10 cellular contexts compared by ENCODE assay signal in genomic region chr2:173568054-173568453, GRCh38.
DNase-seq lines count a peak whose midpoint lies in the region; ATAC-seq, FAIRE-seq and TF ChIP-seq lines count a peak whose summit lies in the region.
"Had no signal": no experiment of that assay in that cellular context is flagged by ENCODE, and none has a peak within 500 bp of the region (broad histone marks: within the 10 kb centered on the region; RNA-seq: fewer than 3 reads in every experiment).

No MANE protein-coding gene starts in this region.

- H2BK15ac ChIP-seq in H1 (ENCODE audit: low read length), result no peak overlapping the region

- H3K36me3 Mint-ChIP-seq in activated CD4-positive, alpha-beta T cell treated with anti-CD3 and anti-CD28 coated beads for 36 hours (ENCODE audit: low read depth), result no peaks in the 10 kb centered on the region
- no peaks in the 10 kb centered on the region for H3K36me3 Mint-ChIP-seq in activated CD4-positive, alpha-beta T cell treated with anti-CD3 and anti-CD28 coated beads, Interleukin-2, amount 10 ng/mL, durations not matched to agents 7 days and 5 days (ENCODE audit: low read depth)

- H2BK20ac ChIP-seq in H1 (ENCODE audit: low read length), result no peak overlapping the region

- H3K56ac ChIP-seq in H1 (replicated peaks; ENCODE audit: insufficient read length, low read depth, low read length), result no peak overlapping the region

- H3K4ac ChIP-seq in H1 (replicated peaks; ENCODE audit: insufficient read length, low read depth, low read length), result no peak overlapping the region

- H3K27ac ChIP-seq in H1 (ENCODE audit: low read depth, low read length) (no peak overlapping the region), pancreas (no peak overlapping the region)

- H3K4me3 Mint-ChIP-seq in activated CD4-positive, alpha-beta T cell treated with anti-CD3 and anti-CD28 coated beads for 36 hours, result no peak overlapping the region
- no peak overlapping the region for H3K4me3 Mint-ChIP-seq in activated CD4-positive, alpha-beta T cell treated with anti-CD3 and anti-CD28 coated beads, Interleukin-2, amount 10 ng/mL, durations not matched to agents 7 days and 5 days
- H3K4me3 Mint-ChIP-seq in stimulated activated naive CD8-positive, alpha-beta T cell treated with anti-CD3 and anti-CD28 coated beads, Interleukin-15, amount 100 ng/mL, for 72 hours, result no peak overlapping the region

- H3K23ac ChIP-seq in H1 (ENCODE audit: insufficient read length), result no peak overlapping the region

- H3K9ac ChIP-seq in H1 (replicated peaks in 1 of 4; ENCODE audit: extremely low read depth in 1 of 4, low read depth in 3 of 4, low read length in 3 of 4), result no peak overlapping the region

- H3K9me3 ChIP-seq in H1 (ENCODE audit: insufficient read depth in 2 of 2, low read depth in 1 of 2, low read length in 1 of 2), result no peaks in the 10 kb centered on the region
- no peaks in the 10 kb centered on the region for H3K9me3 ChIP-seq in pancreas

- no peaks in the 10 kb centered on the region for H3K23me2 ChIP-seq in H1 (ENCODE audit: low read depth, low read length)

- no peak overlapping the region for H3K18ac ChIP-seq in H1 (ENCODE audit: extremely low read depth, low read length)

- no peak overlapping the region for H3K27ac Mint-ChIP-seq in activated CD4-positive, alpha-beta T cell treated with anti-CD3 and anti-CD28 coated beads for 36 hours
- H3K27ac Mint-ChIP-seq in activated CD4-positive, alpha-beta T cell treated with anti-CD3 and anti-CD28 coated beads, Interleukin-2, amount 10 ng/mL, durations not matched to agents 7 days and 5 days, result no peak overlapping the region
- H3K27ac Mint-ChIP-seq in stimulated activated naive CD8-positive, alpha-beta T cell treated with anti-CD3 and anti-CD28 coated beads, Interleukin-15, amount 100 ng/mL, for 72 hours, result no peak overlapping the region

- no peak for TF ChIP-seq POLR2A in H1 (IDR thresholded peaks at IDR 0.05; ENCODE audit: control extremely low read depth in 1 of 2, low read depth in 2 of 2, low read length in 2 of 2)

- no peaks in the 10 kb centered on the region for H4K20me1 ChIP-seq in H1 (replicated peaks in 1 of 2; ENCODE audit: control insufficient read depth in 1 of 2, insufficient read depth in 2 of 2, low read length in 2 of 2)

- DNase-seq in activated CD4-positive, alpha-beta T cell treated with anti-CD3 and anti-CD28 coated beads for 36 hours, result peak; percentile 35
- no peak for DNase-seq in activated CD4-positive, alpha-beta T cell treated with anti-CD3 and anti-CD28 coated beads, Interleukin-2, amount 10 ng/mL, durations not matched to agents 7 days and 5 days
- DNase-seq in NCI-H524 (lab: John Stamatoyannopoulos, UW) (peak; percentile 14 to 70), H1 (ENCODE audit: low read depth in 1 of 2, low spot score in 2 of 2) (peak; percentile 31 to 72), pancreas (no peak), omental fat pad (ENCODE audit: low spot score) (no peak)
- DNase-seq in stimulated activated naive CD8-positive, alpha-beta T cell treated with anti-CD3 and anti-CD28 coated beads, Interleukin-15, amount 100 ng/mL, for 72 hours, result no peak
- DNase-seq in effector CD8-positive, alpha-beta T cell (lab: John Stamatoyannopoulos, UW), result no peak
- DNase-seq: activated CD8-positive, alpha-beta memory T cell treated with anti-CD3 and anti-CD28 coated beads for 24 hours; GF-D8 had no signal

- CTCF ChIA-PET in activated CD4-positive, alpha-beta T cell treated with anti-CD3 and anti-CD28 coated beads for 36 hours (lab: Charles Lee), result interaction anchor here (1.5 kb wide), 1 partner anchor 166 kb away, joined by 7 read pairs; no protein-coding TSS in a partner anchor
- CTCF ChIA-PET in activated CD4-positive, alpha-beta T cell treated with anti-CD3 and anti-CD28 coated beads, Interleukin-2, amount 10 ng/mL, durations not matched to agents 7 days and 5 days (lab: Charles Lee), result interaction anchor here (0.5 to 1.5 kb wide), 4 partner anchors 9 to 185 kb away, joined by 3 to 5 read pairs (median 4); no protein-coding TSS in a partner anchor
- CTCF ChIA-PET in H1 (lab: Charles Lee; ENCODE audit: partially characterized antibody), result interaction anchor here (0.5 to 3.8 kb wide), 41 partner anchors 9 to 887 kb away, joined by 3 to 58 read pairs (median 4); no protein-coding TSS in a partner anchor

- H3K27me3 ChIP-seq in H1 (replicated peaks in 1 of 4; ENCODE audit: control insufficient read depth in 3 of 4, extremely low read depth in 1 of 4, insufficient read depth in 3 of 4, low read length in 3 of 4), result peaks cover 0 to 1% (median 0%) of the 10 kb centered on the region in 4 experiments; a peak in 1 of 7 replicates
- H3K27me3 ChIP-seq in pancreas, result no peaks in the 10 kb centered on the region

- POLR2A ChIA-PET in activated CD4-positive, alpha-beta T cell treated with anti-CD3 and anti-CD28 coated beads for 36 hours (lab: Charles Lee), result interaction anchor here (0.6 kb wide), 1 partner anchor 227 kb away, joined by 3 read pairs; no protein-coding TSS in a partner anchor
- POLR2A ChIA-PET in activated CD4-positive, alpha-beta T cell treated with anti-CD3 and anti-CD28 coated beads, Interleukin-2, amount 10 ng/mL, durations not matched to agents 7 days and 5 days (lab: Charles Lee), result no interaction called here
- POLR2A ChIA-PET in H1 (lab: Charles Lee; ENCODE audit: partially characterized antibody), result no interaction called here

- H3K27me3 Mint-ChIP-seq in activated CD4-positive, alpha-beta T cell treated with anti-CD3 and anti-CD28 coated beads for 36 hours, result peaks cover 12% of the 10 kb centered on the region
- H3K27me3 Mint-ChIP-seq in activated CD4-positive, alpha-beta T cell treated with anti-CD3 and anti-CD28 coated beads, Interleukin-2, amount 10 ng/mL, durations not matched to agents 7 days and 5 days, result peaks cover 35% of the 10 kb centered on the region
- peaks cover 31% of the 10 kb centered on the region for H3K27me3 Mint-ChIP-seq in stimulated activated naive CD8-positive, alpha-beta T cell treated with anti-CD3 and anti-CD28 coated beads, Interleukin-15, amount 100 ng/mL, for 72 hours

- TF ChIP-seq CTCF in H1 (IDR thresholded peaks at IDR 0.05; ENCODE audit: control extremely low read depth in 1 of 3, insufficient read depth in 1 of 3, low read depth in 1 of 3, low read length in 3 of 3) (peak; percentile 59 to 83 (median 79)), pancreas (IDR thresholded peaks at IDR 0.05) (no peak), omental fat pad (IDR thresholded peaks at IDR 0.05) (no peak)

- H4K8ac ChIP-seq in H1 (ENCODE audit: extremely low read depth, insufficient read depth, low read length), result no peak overlapping the region

- FAIRE-seq in H1 (lab: Jason Lieb, UNC) (peak; percentile 79), pancreas (lab: Jason Lieb, UNC) (no peak)

- no peak overlapping the region for H2BK12ac ChIP-seq in H1 (ENCODE audit: low read depth, low read length)

- H3K4me3 ChIP-seq in H1 (ENCODE audit: extremely low read depth in 1 of 4, insufficient read depth in 2 of 4, low read depth in 3 of 4, low read length in 4 of 4) (no peak overlapping the region), pancreas (no peak overlapping the region)

- H4K5ac ChIP-seq in H1 (ENCODE audit: insufficient read length, low read depth, low read length), result no peak overlapping the region

- no peaks in the 10 kb centered on the region for H3K36me3 ChIP-seq in H1 (ENCODE audit: control insufficient read depth in 2 of 4, insufficient read depth in 4 of 4, low read length in 3 of 4)
- no peaks in the 10 kb centered on the region for H3K36me3 ChIP-seq in pancreas

- no peak overlapping the region for H2AK5ac ChIP-seq in H1 (ENCODE audit: low read depth, low read length)

- no peak for TF ChIP-seq EP300 in H1 (IDR thresholded peaks at IDR 0.05; ENCODE audit: borderline replicate concordance in 1 of 2, low read depth in 2 of 2, low read length in 2 of 2)

- no peak overlapping the region for H3K4me2 ChIP-seq in H1 (ENCODE audit: insufficient read depth in 1 of 2, low read depth in 2 of 2, low read length in 2 of 2)

- H2BK5ac ChIP-seq in H1 (ENCODE audit: low read depth, low read length), result no peak overlapping the region

- no peak overlapping the region for H3K14ac ChIP-seq in H1 (ENCODE audit: insufficient read length)

- H3K9me3 Mint-ChIP-seq in activated CD4-positive, alpha-beta T cell treated with anti-CD3 and anti-CD28 coated beads for 36 hours (ENCODE audit: low read depth), result peaks cover 4% of the 10 kb centered on the region
- H3K9me3 Mint-ChIP-seq in activated CD4-positive, alpha-beta T cell treated with anti-CD3 and anti-CD28 coated beads, Interleukin-2, amount 10 ng/mL, durations not matched to agents 7 days and 5 days, result peaks cover 3% of the 10 kb centered on the region
- peaks cover 0 to 7% of the 10 kb centered on the region in 2 donors for H3K9me3 Mint-ChIP-seq in stimulated activated naive CD8-positive, alpha-beta T cell treated with anti-CD3 and anti-CD28 coated beads, Interleukin-15, amount 100 ng/mL, for 72 hours

- WGBS in H1 (ENCODE audit: extremely low coverage in 1 of 2, insufficient coverage in 1 of 2, insufficient read length in 1 of 2, insufficient replicate concordance in 2 of 2, low coverage in 1 of 2, low lambda C conversion rate in 2 of 2, missing lambda C conversion rate in 1 of 2), 2 experiments, result 62% methylated on average over 3 of the region's 3 CpGs; no CpG with 5 or more reads in 1 of the 2 experiments
- 60 to 69% methylated on average over 3 of the region's 3 CpGs for WGBS in pancreas, 2 donors

- peak; percentile 80 to 88 for TF ChIP-seq RAD21 in H1 (IDR thresholded peaks at IDR 0.05 in 1 of 2, conservative IDR thresholded peaks at IDR 0.05 in 1 of 2; ENCODE audit: low read depth in 2 of 2, low read length in 2 of 2)

- intact Hi-C loops in activated CD4-positive, alpha-beta T cell treated with anti-CD3 and anti-CD28 coated beads for 36 hours (cut with DNase I, micrococcal nuclease), result loop anchor here in 1 of 2 experiments (2.0 kb wide), 1 partner anchor 165 kb away; no protein-coding TSS in a partner anchor
- intact Hi-C loops in pancreas (cut with DNase I), result no loop called here

- H3K4me1 ChIP-seq in H1 (replicated peaks in 1 of 4; ENCODE audit: control insufficient read depth in 3 of 4, insufficient read depth in 4 of 4, low read length in 3 of 4), result peaks cover 2 to 9% (median 7%) of the 10 kb centered on the region in 4 experiments; a peak in 5 of 7 replicates
- peaks cover 5 to 16% (median 10%) of the 10 kb centered on the region in 3 donors for H3K4me1 ChIP-seq in pancreas

- no peak overlapping the region for H2AFZ ChIP-seq in H1 (ENCODE audit: low read length)

- H3K79me1 ChIP-seq in H1 (ENCODE audit: low read depth, low read length), result no peaks in the 10 kb centered on the region

- H4K91ac ChIP-seq in H1 (replicated peaks; ENCODE audit: insufficient read length, low read length), result no peak overlapping the region

- H3K79me2 ChIP-seq in H1 (ENCODE audit: control insufficient read depth in 1 of 2, insufficient read depth in 2 of 2, low read length in 2 of 2), result no peaks in the 10 kb centered on the region

- H3K4me1 Mint-ChIP-seq in activated CD4-positive, alpha-beta T cell treated with anti-CD3 and anti-CD28 coated beads for 36 hours, result peaks cover 4% of the 10 kb centered on the region
- H3K4me1 Mint-ChIP-seq in activated CD4-positive, alpha-beta T cell treated with anti-CD3 and anti-CD28 coated beads, Interleukin-2, amount 10 ng/mL, durations not matched to agents 7 days and 5 days, result peaks cover 4% of the 10 kb centered on the region
- peaks cover 6% of the 10 kb centered on the region for H3K4me1 Mint-ChIP-seq in stimulated activated naive CD8-positive, alpha-beta T cell treated with anti-CD3 and anti-CD28 coated beads, Interleukin-15, amount 100 ng/mL, for 72 hours

- no peak for ATAC-seq in activated CD4-positive, alpha-beta T cell treated with anti-CD3 and anti-CD28 coated beads for 36 hours
- ATAC-seq in stimulated activated naive CD8-positive, alpha-beta T cell treated with anti-CD3 and anti-CD28 coated beads, Interleukin-15, amount 100 ng/mL, for 72 hours, result peak; percentile 31
- ATAC-seq in pancreas (no peak), omental fat pad (ENCODE audit: low FRiP score) (no peak)

- no peak overlapping the region for H2BK120ac ChIP-seq in H1 (replicated peaks; ENCODE audit: low read depth, low read length)

Comparison
In these comparisons a context has a peak if more than half of its experiments do, and no peak if none do; other contexts are left out.
1. DNase-seq: peak in activated CD4-positive, alpha-beta T cell treated with anti-CD3 and anti-CD28 coated beads for 36 hours (single experiment), NCI-H524 (2 of 2) and H1 (2 of 2); none in activated CD4-positive, alpha-beta T cell treated with anti-CD3 and anti-CD28 coated beads, Interleukin-2, amount 10 ng/mL, durations not matched to agents 7 days and 5 days (single experiment), stimulated activated naive CD8-positive, alpha-beta T cell treated with anti-CD3 and anti-CD28 coated beads, Interleukin-15, amount 100 ng/mL, for 72 hours (0 of 2), effector CD8-positive, alpha-beta T cell (single experiment), pancreas (0 of 6) and omental fat pad (single experiment).
2. CTCF ChIP-seq: peak in H1 (3 of 3); none in pancreas (0 of 4) and omental fat pad (0 of 3).